22 cellular contexts compared by ENCODE assay signal in genomic region chr13:37009692-37010091, GRCh38.
"Had no signal": no experiment of that assay in that cellular context is flagged by ENCODE, and none has a peak within 500 bp of the region (broad histone marks: within the 10 kb centered on the region; RNA-seq: fewer than 3 reads in every experiment).

No MANE protein-coding gene starts in this region.

- H3K4me3 ChIP-seq: adrenal gland, breast epithelium, coronary artery, heart right ventricle, left ventricle myocardium inferior, mucosa of descending colon, psoas muscle, SJCRH30, stomach had no signal

- ATAC-seq: heart right ventricle, mucosa of descending colon, psoas muscle, right cardiac atrium had no signal

- H3K9me3 ChIP-seq: breast epithelium, heart right ventricle, left ventricle myocardium inferior, mucosa of descending colon, psoas muscle, SJCRH30, stomach had no signal

- DNase-seq: activated CD4-positive, CD25-positive, alpha-beta regulatory T cell treated with anti-CD3 and anti-CD28 coated beads, Interleukin-2, amount 50 U/mL, for 72 hours; activated CD8-positive, alpha-beta memory T cell treated with anti-CD3 and anti-CD28 coated beads, Interleukin-2, amount 50 U/mL, for 4 hours; activated naive CD4-positive, alpha-beta T cell; adrenal gland; erythroblast; heart right ventricle; kidney glomerular epithelial cell; left ventricle myocardium inferior; mucosa of descending colon; naive B cell; psoas muscle; right cardiac atrium; SJCRH30; small intestine; stimulated activated CD4-positive, alpha-beta T cell treated with anti-CD3 and anti-CD28 coated beads, Interleukin-15, amount 100 ng/mL, for 24 hours; stimulated activated CD4-positive, alpha-beta T cell treated with anti-CD3 and anti-CD28 coated beads, Interleukin-2, amount 100 ng/mL, for 48 hours; stomach had no signal

- H3K27ac Mint-ChIP-seq: activated T-helper 1 cell treated with anti-CD3 and anti-CD28 coated beads, Interleukin-12 subunit alpha, Interleukin-12 subunit beta, Interleukin-2, Interleukin-4 antibody, amounts not matched to agents 30 ng/mL and 10 ng/mL and 1 ng/mL, durations not matched to agents 14 hours and 24 hours and 36 hours; T-helper 1 cell treated with Interleukin-12 subunit alpha and Interleukin-12 subunit beta and Interleukin-4 antibody, amounts not matched to agents 30 μg/mL and 1 μg/mL, for 36 hours; type B pancreatic cell had no signal

- H3K4me1 ChIP-seq: adrenal gland, breast epithelium, heart right ventricle, left ventricle myocardium inferior, psoas muscle, SJCRH30, stomach had no signal

- H3K4me3 Mint-ChIP-seq: activated T-helper 1 cell treated with anti-CD3 and anti-CD28 coated beads, Interleukin-12 subunit alpha, Interleukin-12 subunit beta, Interleukin-2, Interleukin-4 antibody, amounts not matched to agents 30 ng/mL and 10 ng/mL and 1 ng/mL, durations not matched to agents 14 hours and 24 hours and 36 hours; naive B cell; T-helper 1 cell treated with Interleukin-12 subunit alpha and Interleukin-12 subunit beta and Interleukin-4 antibody, amounts not matched to agents 30 μg/mL and 1 μg/mL, for 36 hours; type B pancreatic cell had no signal

- H3K27me3 Mint-ChIP-seq: naive B cell, type B pancreatic cell had no signal

- H3K9me3 Mint-ChIP-seq: activated T-helper 1 cell treated with anti-CD3 and anti-CD28 coated beads, Interleukin-12 subunit alpha, Interleukin-12 subunit beta, Interleukin-2, Interleukin-4 antibody, amounts not matched to agents 30 ng/mL and 10 ng/mL and 1 ng/mL, durations not matched to agents 14 hours and 24 hours and 36 hours; naive B cell; T-helper 1 cell treated with Interleukin-12 subunit alpha and Interleukin-12 subunit beta and Interleukin-4 antibody, amounts not matched to agents 30 μg/mL and 1 μg/mL, for 36 hours; type B pancreatic cell had no signal

- H3K27ac ChIP-seq: adrenal gland, breast epithelium, coronary artery, heart right ventricle, left ventricle myocardium inferior, psoas muscle, SJCRH30, stomach had no signal

- H3K27me3 ChIP-seq: adrenal gland, breast epithelium, heart right ventricle, SJCRH30, stomach had no signal
